ENCODE assay signal across 21 cellular contexts in genomic region chrX:153374426-153374825, GRCh38. TPM values are rescaled to one million over a fixed set of nuclear protein-coding genes. Genes with fewer than 3 reads are reported as not detected.
A peak's percentile ranks its signal among the peaks of the same experiment; 100 is the strongest.
DNase-seq lines count a peak whose midpoint lies in the region; ATAC-seq and TF ChIP-seq lines count a peak whose summit lies in the region.
"Had no signal": no experiment of that assay in that cellular context is flagged by ENCODE, and none has a peak within 500 bp of the region (broad histone marks: within the 10 kb centered on the region; RNA-seq: fewer than 3 reads in every experiment).

No MANE protein-coding gene starts in this region.

- no peak overlapping the region for H3K27ac Mint-ChIP-seq in endodermal cell
- H3K27ac Mint-ChIP-seq: CD4-positive, alpha-beta memory T cell had no signal

- no peak overlapping the region for H3K9ac ChIP-seq in MM.1S (ENCODE audit: low read length)
- H3K9ac ChIP-seq in endodermal cell (ENCODE audit: extremely low read depth, low read length, poor library complexity, severe bottlenecking) = no peak overlapping the region

- DNase-seq in MM.1S (no peak), endodermal cell (no peak), T1000 (lab: John Stamatoyannopoulos, UW) (no peak), left cardiac atrium (no peak)
- no peak for DNase-seq in activated T-cell treated with anti-CD3 and anti-CD28 coated beads, Interleukin-2, amount 50 U/mL, for 48 hours
- DNase-seq: ACHN; CD4-positive, alpha-beta memory T cell; DMS79 treated with DMSO at 0.1 percent for 48 hours; GDM1; H7; KG1; NCI-H1092; NCI-H1694 treated with DMSO at 0.1 percent for 48 hours; NCI-H82; SJCRH30 had no signal

- H3K4me3 ChIP-seq in DOHH2 (ENCODE audit: low read length) (no peak overlapping the region), MM.1S (ENCODE audit: low read length) (no peak overlapping the region), endodermal cell (ENCODE audit: low read length) (no peak overlapping the region)
- H3K4me3 ChIP-seq: SJCRH30 had no signal

- H3F3A ChIP-seq in DOHH2 (ENCODE audit: control insufficient read depth, insufficient read depth) = no peaks in the 10 kb centered on the region
- no peaks in the 10 kb centered on the region for H3F3A ChIP-seq in MM.1S (ENCODE audit: insufficient read depth, low read length)

- peaks cover 79% of the 10 kb centered on the region for H3K9me3 Mint-ChIP-seq in endodermal cell

- H3K36me3 ChIP-seq in DOHH2 (ENCODE audit: control insufficient read depth, low read length) (no peaks in the 10 kb centered on the region), MM.1S (replicated peaks; ENCODE audit: insufficient read depth, low read length) (no peaks in the 10 kb centered on the region), endodermal cell (ENCODE audit: control insufficient read depth, insufficient read depth, low read length) (no peaks in the 10 kb centered on the region)
- H3K36me3 ChIP-seq: SJCRH30 had no signal

- H4K20me1 ChIP-seq in DOHH2 (ENCODE audit: control insufficient read depth, insufficient read depth, low read depth, low read length) (no peaks in the 10 kb centered on the region), MM.1S (ENCODE audit: insufficient read depth, low read length) (no peaks in the 10 kb centered on the region)

- 76 to 84% methylated on average over 3 to 7 of the region's 7 CpGs for WGBS in endodermal cell (ENCODE audit: insufficient coverage in 1 of 2, insufficient read length in 1 of 2), 2 experiments

- ATAC-seq in GM21717 (IDR thresholded peaks at IDR 0.05; ENCODE audit: unreplicated experiment) (no peak), left cardiac atrium (no peak)

- H3K4me1 Mint-ChIP-seq in endodermal cell = no peaks in the 10 kb centered on the region

- intact Hi-C loops in left cardiac atrium (cut with DNase I) = no loop called here

- H3K4me3 Mint-ChIP-seq in endodermal cell = no peak overlapping the region
- H3K4me3 Mint-ChIP-seq: CD4-positive, alpha-beta memory T cell had no signal

- H3K9me3 ChIP-seq in DOHH2 (ENCODE audit: control insufficient read depth, insufficient read depth, low read length) (no peaks in the 10 kb centered on the region), MM.1S (replicated peaks; ENCODE audit: insufficient read depth, low read length) (no peaks in the 10 kb centered on the region), endodermal cell (ENCODE audit: control insufficient read depth, low read length) (no peaks in the 10 kb centered on the region)
- H3K9me3 ChIP-seq: SJCRH30 had no signal

- peaks cover 1% of the 10 kb centered on the region for H3K27me3 Mint-ChIP-seq in endodermal cell (ENCODE audit: insufficient read depth)

- TF ChIP-seq CTCF in DOHH2 (IDR thresholded peaks at IDR 0.05; ENCODE audit: low read depth, low read length, poor library complexity, severe bottlenecking) (peak; percentile 28), MM.1S (IDR thresholded peaks at IDR 0.05; ENCODE audit: low read length) (0 out of 2 replicates have a peak, but pooled peaks have one; percentile 11), VCaP (conservative IDR thresholded peaks at IDR 0.05) (no peak), endodermal cell (conservative IDR thresholded peaks at IDR 0.05) (peak; percentile 43)

- H3K4me1 ChIP-seq in DOHH2 (ENCODE audit: control insufficient read depth, low read length) (no peaks in the 10 kb centered on the region), MM.1S (ENCODE audit: low read length) (peaks cover 3% of the 10 kb centered on the region; the same call in 1 of the 2 replicates), endodermal cell (ENCODE audit: control insufficient read depth, insufficient read depth, low read length) (no peaks in the 10 kb centered on the region)

- no peak overlapping the region for H3K27ac ChIP-seq in DOHH2 (ENCODE audit: low read depth, low read length)
- H3K27ac ChIP-seq in MM.1S (ENCODE audit: low read length) = no peak overlapping the region
- H3K27ac ChIP-seq in VCaP = peak overlapping the region; percentile 91
- H3K27ac ChIP-seq in endodermal cell (ENCODE audit: low read depth, low read length) = no peak overlapping the region
- H3K27ac ChIP-seq: RWPE1, SJCRH30 had no signal

- H3K27me3 ChIP-seq in DOHH2 (ENCODE audit: control insufficient read depth, low read length) = 0 out of 2 replicates have a peak, but pooled peaks cover 2% of the 10 kb centered on the region
- H3K27me3 ChIP-seq in MM.1S (replicated peaks; ENCODE audit: insufficient read depth, low read length) = no peaks in the 10 kb centered on the region
- H3K27me3 ChIP-seq in endodermal cell (ENCODE audit: control insufficient read depth, insufficient read depth, low read length, poor library complexity, severe bottlenecking) = no peaks in the 10 kb centered on the region
- H3K27me3 ChIP-seq: SJCRH30 had no signal

- H3K4me2 ChIP-seq in DOHH2 (ENCODE audit: low read length) (no peak overlapping the region), MM.1S (ENCODE audit: low read depth, low read length) (no peak overlapping the region)

- H2AFZ ChIP-seq in MM.1S (ENCODE audit: low read length) = no peak overlapping the region

- H3K9me2 ChIP-seq in DOHH2 (replicated peaks; ENCODE audit: control insufficient read depth, low read length) (no peaks in the 10 kb centered on the region), MM.1S (replicated peaks; ENCODE audit: insufficient read depth, low read length) (no peaks in the 10 kb centered on the region)

- H3K36me3 Mint-ChIP-seq in endodermal cell (ENCODE audit: low read depth) = no peaks in the 10 kb centered on the region
- H3K36me3 Mint-ChIP-seq: CD4-positive, alpha-beta memory T cell had no signal

- H3K79me2 ChIP-seq in DOHH2 (ENCODE audit: control insufficient read depth, low read length) = no peaks in the 10 kb centered on the region
- H3K79me2 ChIP-seq in MM.1S (ENCODE audit: low read length) = no peaks in the 10 kb centered on the region

RNA-seq across cellular contexts. Expression of gene PNMA6E, which starts 26.7 kb away (rescaled TPM):
- total RNA-seq in endodermal cell (not detected), left cardiac atrium (not detected)
- not detected for polyA plus RNA-seq in endodermal cell (2013, experiment 1 of 2)
- polyA plus RNA-seq in endodermal cell (2013, experiment 2 of 2) = not detected
- total RNA-seq: CD4-positive, alpha-beta memory T cell; H7; M059J; NCI-H460; SJCRH30 had no signal
- polyA plus RNA-seq: CD4-positive, alpha-beta memory T cell had no signal

RNA-seq across cellular contexts. Expression of gene ZFP92, which starts 36.8 kb away (rescaled TPM):
- total RNA-seq in endodermal cell = under 1 TPM; 0.29 to 0.31 TPM
- polyA plus RNA-seq in endodermal cell (2013, experiment 1 of 2) = 0.14 TPM
- polyA plus RNA-seq in endodermal cell (2013, experiment 2 of 2) = 0.08 TPM
- 1 to 10 TPM in 1 of 2 donors, under 1 TPM in 1; 0.85 to 2.0 TPM for total RNA-seq in left cardiac atrium
- total RNA-seq: H7, M059J, SJCRH30 had no signal

RNA-seq across cellular contexts. Expression of gene ZNF275, which starts 40.5 kb away (rescaled TPM):
- total RNA-seq in endodermal cell (10 to 100 TPM; 11.0 to 12.6 TPM), left cardiac atrium (1 to 10 TPM; 4.8 to 7.4 TPM)
- polyA plus RNA-seq in endodermal cell (2013, experiment 1 of 2) = 10.8 TPM
- polyA plus RNA-seq in endodermal cell (2013, experiment 2 of 2) = 9.8 TPM

RNA-seq across cellular contexts. Expression of gene PNMA6F, which starts 52.9 kb away (rescaled TPM):
- total RNA-seq in endodermal cell = not detected
- not detected for polyA plus RNA-seq in endodermal cell (2013, experiment 1 of 2)
- polyA plus RNA-seq in endodermal cell (2013, experiment 2 of 2) = not detected
- not detected for total RNA-seq in left cardiac atrium
- total RNA-seq: CD4-positive, alpha-beta memory T cell; H7; M059J; NCI-H460; SJCRH30 had no signal
- polyA plus RNA-seq: CD4-positive, alpha-beta memory T cell had no signal
